Comparison of ENCODE assay signal across 32 cellular contexts in the genomic region with DNA sequence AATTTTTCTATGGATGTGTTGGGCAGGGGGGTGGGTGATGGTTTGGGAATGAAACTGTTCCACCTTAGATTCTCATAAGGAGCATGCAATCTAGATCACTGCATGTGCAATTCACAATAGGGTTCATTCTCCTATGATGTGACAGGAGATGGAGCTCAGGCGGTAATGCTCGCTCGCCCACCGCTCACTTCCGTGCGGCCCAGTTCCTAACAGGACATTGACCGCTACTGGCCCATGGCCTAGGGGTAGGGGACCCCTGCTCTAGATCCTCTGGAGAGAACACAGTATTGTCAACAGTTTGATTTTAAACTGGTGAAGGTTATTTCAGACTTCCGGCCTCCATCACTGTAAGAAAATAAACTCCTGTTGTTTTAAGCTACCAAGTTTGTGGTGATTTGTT. TPM values are rescaled to one million over a fixed set of nuclear protein-coding genes. Genes with fewer than 3 reads are reported as not detected.
DNase-seq lines count a peak whose midpoint lies in the region; ATAC-seq and TF ChIP-seq lines count a peak whose summit lies in the region.
"Had no signal": no experiment of that assay in that cellular context is flagged by ENCODE, and none has a peak within 500 bp of the region (broad histone marks: within the 10 kb centered on the region; RNA-seq: fewer than 3 reads in every experiment).

No MANE protein-coding gene starts in this region.

- no peak overlapping the region for H3K4me3 Mint-ChIP-seq in GM23338
- H3K4me3 Mint-ChIP-seq: B cell; CD4-positive, alpha-beta memory T cell; CD4-positive, alpha-beta T cell; CD4-positive, CD25-positive, alpha-beta regulatory T cell; CD8-positive, alpha-beta memory T cell; CD8-positive, alpha-beta T cell had no signal

- no peak overlapping the region for H2AFZ ChIP-seq in GM23338

- H3K79me2 ChIP-seq in GM23338 (replicated peaks; ENCODE audit: insufficient read depth), result no peaks in the 10 kb centered on the region

- no peaks in the 10 kb centered on the region for H3K9me3 ChIP-seq in upper lobe of right lung
- H3K9me3 ChIP-seq: A549; BE2C; BLaER1; BLaER1 treated with 17β-estradiol and CSF1 and Interleukin-3, amounts not matched to agents 10 nM and 100 nM; Caco-2 had no signal

- no peaks in the 10 kb centered on the region for H4K20me1 ChIP-seq in GM23338 (replicated peaks; ENCODE audit: insufficient read depth)
- H4K20me1 ChIP-seq: BLaER1; BLaER1 treated with 17β-estradiol and CSF1 and Interleukin-3, amounts not matched to agents 10 nM and 100 nM had no signal

- peaks cover 6% of the 10 kb centered on the region; the same call in 1 of the 2 replicates for H3K9me2 ChIP-seq in GM23338 (ENCODE audit: insufficient read depth)

- no peaks in the 10 kb centered on the region for H3F3A ChIP-seq in GM23338 (replicated peaks; ENCODE audit: low read depth)

- H3K27ac ChIP-seq in upper lobe of right lung, result no peak overlapping the region
- no peak overlapping the region for H3K27ac ChIP-seq in GM23338 (ENCODE audit: low read depth)
- H3K27ac ChIP-seq: 22Rv1; A549; BLaER1; BLaER1 treated with 17β-estradiol and CSF1 and Interleukin-3, amounts not matched to agents 10 nM and 100 nM; C4-2B had no signal

- H3K27ac Mint-ChIP-seq in GM23338, result no peak overlapping the region
- H3K27ac Mint-ChIP-seq in activated naive CD4-positive, alpha-beta T cell treated with anti-CD3 and anti-CD28 coated beads, Interleukin-2, amount 50 U/mL, for 72 hours, result no peak overlapping the region
- H3K27ac Mint-ChIP-seq: B cell; CD14-positive monocyte; CD4-positive, alpha-beta memory T cell; CD4-positive, alpha-beta T cell; CD4-positive, CD25-positive, alpha-beta regulatory T cell; CD8-positive, alpha-beta memory T cell; CD8-positive, alpha-beta T cell had no signal

- H3K4me3 ChIP-seq in upper lobe of right lung (no peak overlapping the region), GM23338 (no peak overlapping the region)
- H3K4me3 ChIP-seq: A549; BLaER1; BLaER1 treated with 17β-estradiol and CSF1 and Interleukin-3, amounts not matched to agents 10 nM and 100 nM had no signal

- no peak overlapping the region for H3K4me2 ChIP-seq in GM23338
- H3K4me2 ChIP-seq: A549; BLaER1; BLaER1 treated with 17β-estradiol and CSF1 and Interleukin-3, amounts not matched to agents 10 nM and 100 nM had no signal

- TF ChIP-seq CTCF in upper lobe of right lung (IDR thresholded peaks at IDR 0.05), result no peak
- TF ChIP-seq CTCF in GM23338 (conservative IDR thresholded peaks at IDR 0.05; ENCODE audit: low read depth in 2 of 2), result no peak

- intact Hi-C loops in posterior vena cava (cut with DNase I) (loop anchor here in 1 of 2 donors (5.0 kb wide), 1 partner anchor 606 kb away; no protein-coding TSS in a partner anchor), upper lobe of right lung (cut with DNase I) (no loop called here)

- no peaks in the 10 kb centered on the region for H3K36me3 Mint-ChIP-seq in GM23338 (ENCODE audit: low read depth)
- H3K36me3 Mint-ChIP-seq in activated naive CD4-positive, alpha-beta T cell treated with anti-CD3 and anti-CD28 coated beads, Interleukin-2, amount 50 U/mL, for 72 hours, result peaks cover 0 to 7% of the 10 kb centered on the region in 2 donors
- H3K36me3 Mint-ChIP-seq: CD14-positive monocyte; CD4-positive, alpha-beta memory T cell; CD4-positive, CD25-positive, alpha-beta regulatory T cell; CD8-positive, alpha-beta memory T cell; CD8-positive, alpha-beta T cell had no signal

- H3K4me1 ChIP-seq in upper lobe of right lung (no peaks in the 10 kb centered on the region), GM23338 (ENCODE audit: insufficient read depth) (no peaks in the 10 kb centered on the region)
- H3K4me1 ChIP-seq: A549; BLaER1; BLaER1 treated with 17β-estradiol and CSF1 and Interleukin-3, amounts not matched to agents 10 nM and 100 nM; Caco-2 had no signal

- no peaks in the 10 kb centered on the region for H3K27me3 ChIP-seq in upper lobe of right lung
- no peaks in the 10 kb centered on the region for H3K27me3 ChIP-seq in GM23338 (ENCODE audit: insufficient read depth)
- H3K27me3 ChIP-seq: BE2C; BLaER1; BLaER1 treated with 17β-estradiol and CSF1 and Interleukin-3, amounts not matched to agents 10 nM and 100 nM had no signal

- H3K4me1 Mint-ChIP-seq in GM23338, result peaks cover 4% of the 10 kb centered on the region; the same call in 2 of the 3 replicates
- H3K4me1 Mint-ChIP-seq: B cell; CD14-positive monocyte; CD4-positive, alpha-beta memory T cell; CD4-positive, CD25-positive, alpha-beta regulatory T cell; CD8-positive, alpha-beta memory T cell had no signal

- H3K36me3 ChIP-seq in upper lobe of right lung (no peaks in the 10 kb centered on the region), GM23338 (ENCODE audit: insufficient read depth) (no peaks in the 10 kb centered on the region)
- H3K36me3 ChIP-seq: BE2C; BLaER1; BLaER1 treated with 17β-estradiol and CSF1 and Interleukin-3, amounts not matched to agents 10 nM and 100 nM had no signal

- H3K27me3 Mint-ChIP-seq in GM23338 (ENCODE audit: insufficient read depth, low read depth, poor library complexity), result no peaks in the 10 kb centered on the region
- H3K27me3 Mint-ChIP-seq: B cell; CD4-positive, alpha-beta memory T cell; CD4-positive, alpha-beta T cell; CD4-positive, CD25-positive, alpha-beta regulatory T cell; CD8-positive, alpha-beta memory T cell had no signal

- ATAC-seq in upper lobe of right lung, result peak; percentile 17
- ATAC-seq in GM23338, result no peak
- no peak for ATAC-seq in activated naive CD4-positive, alpha-beta T cell treated with anti-CD3 and anti-CD28 coated beads, Interleukin-2, amount 50 U/mL, for 72 hours
- ATAC-seq: A549; CD8-positive, alpha-beta T cell had no signal

- H3K9me3 Mint-ChIP-seq in GM23338, result no peaks in the 10 kb centered on the region
- peaks cover 11 to 30% of the 10 kb centered on the region in 2 donors for H3K9me3 Mint-ChIP-seq in activated naive CD4-positive, alpha-beta T cell treated with anti-CD3 and anti-CD28 coated beads, Interleukin-2, amount 50 U/mL, for 72 hours

- peak; percentile 75 for DNase-seq in posterior vena cava (ENCODE audit: low spot score)
- DNase-seq in upper lobe of right lung, result no peak
- DNase-seq in GM23338 (ENCODE audit: low spot score), result no peak
- no peak for DNase-seq in activated naive CD4-positive, alpha-beta T cell treated with anti-CD3 and anti-CD28 coated beads, Interleukin-2, amount 50 U/mL, for 72 hours (ENCODE audit: low spot score in 2 of 2)
- DNase-seq: 8988T; ACHN; AML-193; BE2C; C1 segment of cervical spinal cord; Caco-2; Calu3; CD4-positive, alpha-beta memory T cell; CD4-positive, alpha-beta T cell; CD4-positive, CD25-positive, alpha-beta regulatory T cell; CD8-positive, alpha-beta memory T cell; CD8-positive, alpha-beta T cell; COR-L47; DMS 273 treated with DMSO at 0.1 percent for 48 hours; DMS153; DMS53; DMS79; DMS79 treated with DMSO at 0.1 percent for 48 hours; DND-41; EL had no signal

TF ChIP-seq in GM23338, 12 proteins besides CTCF, POLR2A, EP300 and RAD21 (continues in another document):
- TF ChIP-seq STAT1 (IDR thresholded peaks at IDR 0.05; ENCODE audit: unreplicated experiment), result no peak

RNA-seq across cellular contexts. Expression of a gene that starts 55.0 kb away (rescaled TPM):
- total RNA-seq in posterior vena cava (not detected), upper lobe of right lung (not detected)
- total RNA-seq in GM23338 (2014; rRNA removed; shearing (Covaris generic)), result under 0.01 and 0.03 TPM in 2 replicates
- 0.03 and 0.26 TPM in 2 replicates for polyA plus RNA-seq in GM23338 (2016; fragmentation: Nextera tagmentation; extraction: Ambion mirVana)
- total RNA-seq in activated naive CD4-positive, alpha-beta T cell treated with anti-CD3 and anti-CD28 coated beads, Interleukin-2, amount 50 U/mL, for 72 hours, result not detected
- total RNA-seq: A673; B cell; Calu3; CD4-positive, alpha-beta memory T cell; CD4-positive, alpha-beta T cell; CD4-positive, CD25-positive, alpha-beta regulatory T cell; CD8-positive, alpha-beta memory T cell; CD8-positive, alpha-beta T cell had no signal
- polyA plus RNA-seq: A549; CD14-positive monocyte; CD4-positive, alpha-beta memory T cell; CD4-positive, CD25-positive, alpha-beta regulatory T cell; CD8-positive, alpha-beta memory T cell had no signal
